In the genomic region with DNA sequence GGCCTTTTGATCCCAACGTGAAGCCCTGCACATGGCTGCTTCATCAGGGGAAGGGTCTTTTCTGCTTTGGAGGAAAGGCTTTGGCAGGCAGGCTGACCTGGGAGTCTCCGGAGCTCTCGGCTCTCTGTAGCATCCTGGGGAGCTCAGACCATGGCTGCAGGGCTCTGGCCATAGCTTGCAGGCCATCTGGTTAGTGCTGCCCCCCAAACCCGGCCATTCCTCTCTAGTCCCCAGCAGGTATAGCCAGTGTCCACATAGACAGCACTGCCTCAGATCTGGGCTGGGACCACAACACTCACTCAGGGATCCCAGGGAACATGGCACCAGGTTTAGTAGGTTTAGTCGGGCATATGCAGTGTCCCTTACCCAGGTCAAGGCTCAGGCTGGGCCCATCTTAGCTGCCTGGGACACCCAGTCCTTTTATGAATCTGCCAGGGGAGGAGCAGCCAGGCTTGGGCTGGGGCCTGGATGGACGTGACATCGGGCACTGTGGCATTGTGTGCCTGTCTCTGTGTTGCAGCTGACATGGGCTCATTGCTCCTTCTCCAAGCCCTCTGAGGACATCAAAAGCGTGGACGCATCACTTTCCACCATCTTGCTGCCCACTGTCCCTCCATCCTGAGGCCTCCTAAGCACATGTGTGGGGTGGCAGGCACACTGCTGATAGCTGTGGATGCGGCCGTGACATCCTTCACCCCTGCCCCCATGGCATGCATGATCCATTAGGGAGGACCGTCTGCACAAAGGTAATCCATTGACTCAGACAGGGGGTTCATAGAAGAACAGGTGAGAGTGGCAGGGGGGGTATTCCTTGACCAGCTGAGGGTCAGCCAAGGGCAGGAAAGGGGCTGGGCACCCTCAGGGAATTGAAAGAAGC, we compare ENCODE assay signal across 1 cellular context.
TF ChIP-seq lines count a peak whose summit lies in the region.

No MANE protein-coding gene starts in this region.

TF ChIP-seq in HCT116, 20 proteins besides CTCF, POLR2A, EP300 and RAD21:
- no peak for TF ChIP-seq ZNF274 (IDR thresholded peaks at IDR 0.05; ENCODE audit: low read depth, low read length)
- no peak for TF ChIP-seq ZFX (IDR thresholded peaks at IDR 0.05)
- TF ChIP-seq, protein P1, sequence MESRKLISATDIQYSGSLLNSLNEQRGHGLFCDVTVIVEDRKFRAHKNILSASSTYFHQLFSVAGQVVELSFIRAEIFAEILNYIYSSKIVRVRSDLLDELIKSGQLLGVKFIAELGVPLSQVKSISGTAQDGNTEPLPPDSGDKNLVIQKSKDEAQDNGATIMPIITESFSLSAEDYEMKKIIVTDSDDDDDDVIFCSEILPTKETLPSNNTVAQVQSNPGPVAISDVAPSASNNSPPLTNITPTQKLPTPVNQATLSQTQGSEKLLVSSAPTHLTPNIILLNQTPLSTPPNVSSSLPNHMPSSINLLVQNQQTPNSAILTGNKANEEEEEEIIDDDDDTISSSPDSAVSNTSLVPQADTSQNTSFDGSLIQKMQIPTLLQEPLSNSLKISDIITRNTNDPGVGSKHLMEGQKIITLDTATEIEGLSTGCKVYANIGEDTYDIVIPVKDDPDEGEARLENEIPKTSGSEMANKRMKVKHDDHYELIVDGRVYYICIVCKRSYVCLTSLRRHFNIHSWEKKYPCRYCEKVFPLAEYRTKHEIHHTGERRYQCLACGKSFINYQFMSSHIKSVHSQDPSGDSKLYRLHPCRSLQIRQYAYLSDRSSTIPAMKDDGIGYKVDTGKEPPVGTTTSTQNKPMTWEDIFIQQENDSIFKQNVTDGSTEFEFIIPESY (IDR thresholded peaks at IDR 0.05; ENCODE audit: extremely low read depth, insufficient replicate concordance, low read length): no peak
- TF ChIP-seq JUND (IDR thresholded peaks at IDR 0.05): no peak
- TF ChIP-seq, protein P2, sequence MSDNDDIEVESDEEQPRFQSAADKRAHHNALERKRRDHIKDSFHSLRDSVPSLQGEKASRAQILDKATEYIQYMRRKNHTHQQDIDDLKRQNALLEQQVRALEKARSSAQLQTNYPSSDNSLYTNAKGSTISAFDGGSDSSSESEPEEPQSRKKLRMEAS (IDR thresholded peaks at IDR 0.05): no peak
- TF ChIP-seq EGR1 (IDR thresholded peaks at IDR 0.05; ENCODE audit: low read depth): no peak
- no peak for TF ChIP-seq TCF7L2 (IDR thresholded peaks at IDR 0.05; ENCODE audit: borderline replicate concordance, extremely low read depth, insufficient read depth, insufficient read length)
- no peak for TF ChIP-seq SIN3A (IDR thresholded peaks at IDR 0.05; ENCODE audit: low read depth)
- TF ChIP-seq YY1 (IDR thresholded peaks at IDR 0.05; ENCODE audit: extremely low read depth, insufficient replicate concordance, low read depth, low read length): no peak
- TF ChIP-seq, protein P3, sequence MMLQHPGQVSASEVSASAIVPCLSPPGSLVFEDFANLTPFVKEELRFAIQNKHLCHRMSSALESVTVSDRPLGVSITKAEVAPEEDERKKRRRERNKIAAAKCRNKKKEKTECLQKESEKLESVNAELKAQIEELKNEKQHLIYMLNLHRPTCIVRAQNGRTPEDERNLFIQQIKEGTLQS (IDR thresholded peaks at IDR 0.05): no peak
- no peak for TF ChIP-seq EZH2 (IDR thresholded peaks at IDR 0.05)
- no peak for TF ChIP-seq CEBPB (IDR thresholded peaks at IDR 0.05; ENCODE audit: low read depth)
- no peak for TF ChIP-seq ELF1 (IDR thresholded peaks at IDR 0.05; ENCODE audit: borderline replicate concordance, low read depth)
- no peak for TF ChIP-seq SRF (IDR thresholded peaks at IDR 0.05; ENCODE audit: low read depth)
- no peak for TF ChIP-seq SP1 (IDR thresholded peaks at IDR 0.05; ENCODE audit: low read depth)
- TF ChIP-seq, protein P4, sequence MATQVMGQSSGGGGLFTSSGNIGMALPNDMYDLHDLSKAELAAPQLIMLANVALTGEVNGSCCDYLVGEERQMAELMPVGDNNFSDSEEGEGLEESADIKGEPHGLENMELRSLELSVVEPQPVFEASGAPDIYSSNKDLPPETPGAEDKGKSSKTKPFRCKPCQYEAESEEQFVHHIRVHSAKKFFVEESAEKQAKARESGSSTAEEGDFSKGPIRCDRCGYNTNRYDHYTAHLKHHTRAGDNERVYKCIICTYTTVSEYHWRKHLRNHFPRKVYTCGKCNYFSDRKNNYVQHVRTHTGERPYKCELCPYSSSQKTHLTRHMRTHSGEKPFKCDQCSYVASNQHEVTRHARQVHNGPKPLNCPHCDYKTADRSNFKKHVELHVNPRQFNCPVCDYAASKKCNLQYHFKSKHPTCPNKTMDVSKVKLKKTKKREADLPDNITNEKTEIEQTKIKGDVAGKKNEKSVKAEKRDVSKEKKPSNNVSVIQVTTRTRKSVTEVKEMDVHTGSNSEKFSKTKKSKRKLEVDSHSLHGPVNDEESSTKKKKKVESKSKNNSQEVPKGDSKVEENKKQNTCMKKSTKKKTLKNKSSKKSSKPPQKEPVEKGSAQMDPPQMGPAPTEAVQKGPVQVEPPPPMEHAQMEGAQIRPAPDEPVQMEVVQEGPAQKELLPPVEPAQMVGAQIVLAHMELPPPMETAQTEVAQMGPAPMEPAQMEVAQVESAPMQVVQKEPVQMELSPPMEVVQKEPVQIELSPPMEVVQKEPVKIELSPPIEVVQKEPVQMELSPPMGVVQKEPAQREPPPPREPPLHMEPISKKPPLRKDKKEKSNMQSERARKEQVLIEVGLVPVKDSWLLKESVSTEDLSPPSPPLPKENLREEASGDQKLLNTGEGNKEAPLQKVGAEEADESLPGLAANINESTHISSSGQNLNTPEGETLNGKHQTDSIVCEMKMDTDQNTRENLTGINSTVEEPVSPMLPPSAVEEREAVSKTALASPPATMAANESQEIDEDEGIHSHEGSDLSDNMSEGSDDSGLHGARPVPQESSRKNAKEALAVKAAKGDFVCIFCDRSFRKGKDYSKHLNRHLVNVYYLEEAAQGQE (IDR thresholded peaks at IDR 0.05; ENCODE audit: low read depth): no peak
- no peak for TF ChIP-seq FOSL1 (IDR thresholded peaks at IDR 0.05; ENCODE audit: low read depth)
- no peak for TF ChIP-seq EZH2phosphoT487 (IDR thresholded peaks at IDR 0.05; ENCODE audit: borderline replicate concordance)
- TF ChIP-seq CBX3 (IDR thresholded peaks at IDR 0.05; ENCODE audit: low read depth): no peak
- TF ChIP-seq POLR2AphosphoS5 (IDR thresholded peaks at IDR 0.05; ENCODE audit: low read depth, low read length): no peak
